ENCODE assay signal across 8 cellular contexts in the genomic region with DNA sequence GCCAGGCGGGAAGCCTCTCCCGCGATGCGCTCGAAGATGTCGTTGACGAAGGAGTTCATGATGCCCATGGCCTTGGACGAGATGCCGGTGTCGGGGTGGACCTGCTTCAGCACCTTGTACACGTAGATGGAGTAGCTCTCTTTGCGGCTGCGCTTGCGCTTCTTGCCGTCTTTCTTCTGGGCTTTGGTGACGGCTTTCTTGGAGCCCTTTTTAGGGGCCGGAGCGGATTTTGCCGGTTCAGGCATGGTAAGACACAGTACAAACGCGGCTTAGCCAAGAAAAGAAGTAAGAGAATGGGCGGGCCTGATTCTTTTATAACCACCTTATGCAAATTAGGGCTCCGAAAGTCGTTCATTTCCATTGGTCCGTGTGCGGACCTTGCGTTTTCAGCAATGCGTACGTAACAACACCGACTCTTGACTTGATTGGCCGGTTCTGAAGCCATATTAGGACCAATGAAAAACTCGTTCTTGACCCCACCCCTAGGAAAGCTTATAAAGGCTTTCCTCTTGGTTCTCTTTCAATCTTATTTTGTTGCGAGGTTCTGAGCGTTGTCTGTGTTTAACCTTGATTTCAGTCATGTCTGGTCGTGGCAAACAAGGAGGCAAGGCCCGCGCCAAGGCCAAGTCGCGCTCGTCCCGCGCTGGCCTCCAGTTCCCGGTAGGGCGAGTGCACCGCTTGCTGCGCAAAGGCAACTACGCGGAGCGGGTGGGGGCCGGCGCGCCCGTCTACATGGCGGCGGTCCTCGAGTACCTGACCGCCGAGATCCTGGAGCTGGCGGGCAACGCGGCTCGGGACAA. TPM values are rescaled to one million over a fixed set of nuclear protein-coding genes. Genes with fewer than 3 reads are reported as not detected.
DNase-seq lines count a peak whose midpoint lies in the region; ATAC-seq and TF ChIP-seq lines count a peak whose summit lies in the region.

No MANE protein-coding gene starts in this region.

- H3K27me3 ChIP-seq in AG04450 (ENCODE audit: control insufficient read depth, insufficient read depth, low read length) (no peaks in the 10 kb centered on the region), WERI-Rb-1 (ENCODE audit: insufficient read depth, low read depth, severe bottlenecking) (no peaks in the 10 kb centered on the region)

- H3K27ac ChIP-seq in AG04450 (ENCODE audit: low read depth, low read length): peak overlapping the region; percentile 99
- peak overlapping the region; percentile 91 for H3K27ac ChIP-seq in WERI-Rb-1

- TF ChIP-seq CTCF in AG04450 (IDR thresholded peaks at IDR 0.05; ENCODE audit: low read depth, low read length): no peak
- no peak for TF ChIP-seq CTCF in WERI-Rb-1 (IDR thresholded peaks at IDR 0.05; ENCODE audit: low read depth, low read length)
- no peak for TF ChIP-seq CTCF in cardiac fibroblast (IDR thresholded peaks at IDR 0.05; ENCODE audit: low read depth, low read length)

- ATAC-seq in GM18907 (IDR thresholded peaks at IDR 0.05; ENCODE audit: unreplicated experiment) (peak; percentile 69), HG03139 (IDR thresholded peaks at IDR 0.05; ENCODE audit: unreplicated experiment) (peak; percentile 41)

- POLR2A ChIA-PET in AG04450 (lab: Yijun Ruan, JAX): interaction anchor here (0.6 to 4.4 kb wide), 21 partner anchors 9 to 1624 kb away, joined by 3 to 38 read pairs (median 8); a partner anchor contains a TSS

- H3K36me3 ChIP-seq in WERI-Rb-1: no peaks in the 10 kb centered on the region; the same call in 1 of the 2 replicates

- H3K9me3 ChIP-seq in AG04450 (ENCODE audit: control insufficient read depth, insufficient read depth, low read length) (no peaks in the 10 kb centered on the region; the same call in 1 of the 2 replicates), WERI-Rb-1 (ENCODE audit: severe bottlenecking) (no peaks in the 10 kb centered on the region)

- CTCF ChIA-PET in AG04450 (lab: Charles Lee): interaction anchor here (0.7 to 1.5 kb wide), 2 partner anchors 100 to 203 kb away, joined by 3 to 5 read pairs; no protein-coding TSS in a partner anchor

- DNase-seq in AG04450 (ENCODE audit: low read depth, low spot score) (peak; percentile 99), NCI-H2196 treated with DMSO at 0.1 percent for 48 hours (lab: John Stamatoyannopoulos, UW; ENCODE audit: unreplicated experiment) (peak; percentile 97), WERI-Rb-1 (peak; percentile 97), cardiac fibroblast (ENCODE audit: low read depth in 2 of 2) (peak; percentile 100), inferior parietal cortex (ENCODE audit: extremely low spot score) (peak; percentile 100), smooth muscle cell of the brain vasculature (ENCODE audit: low read depth, low spot score) (peak; percentile 96)

- H3K4me3 ChIP-seq in AG04450 (ENCODE audit: low read depth, low read length) (peak overlapping the region; percentile 77), WERI-Rb-1 (ENCODE audit: low read depth, low read length) (peak overlapping the region; percentile 82), cardiac fibroblast (replicated peaks in 1 of 2; ENCODE audit: low read depth in 2 of 2, low read length in 2 of 2) (peak overlapping the region; percentile 66 to 71)

RNA-seq across cellular contexts. Expression of a gene that starts 12.8 kb away (rescaled TPM):
- 10.1 and 11.8 TPM in 2 replicates for polyA plus RNA-seq in AG04450 (2011; rRNA removed)
- 0.69 and 1.5 TPM in 2 replicates for polyA minus RNA-seq in AG04450 (2011; rRNA and poly(A)+ RNA removed)

RNA-seq across cellular contexts. Expression of a gene that starts 31.0 kb away (rescaled TPM):
- 25.8 and 27.3 TPM in 2 replicates for polyA plus RNA-seq in AG04450 (2011; rRNA removed)
- polyA minus RNA-seq in AG04450 (2011; rRNA and poly(A)+ RNA removed): 48.2 and 54.4 TPM in 2 replicates

RNA-seq across cellular contexts. Expression of a gene that starts 41.0 kb away (rescaled TPM):
- polyA plus RNA-seq in AG04450 (2011; rRNA removed): 47.6 and 52.7 TPM in 2 replicates
- polyA minus RNA-seq in AG04450 (2011; rRNA and poly(A)+ RNA removed): 44.2 and 50.1 TPM in 2 replicates

RNA-seq across cellular contexts. Expression of a gene that starts 50.1 kb away (rescaled TPM):
- 13.9 and 17.0 TPM in 2 replicates for polyA plus RNA-seq in AG04450 (2011; rRNA removed)
- polyA minus RNA-seq in AG04450 (2011; rRNA and poly(A)+ RNA removed): 20.1 and 21.4 TPM in 2 replicates

Comparison
In these comparisons a context has a peak if more than half of its experiments do, and no peak if none do; other contexts are left out.
1. Peak in every context shown above with its lines: DNase-seq, ATAC-seq, H3K4me3 ChIP-seq and H3K27ac ChIP-seq.